ENCODE assay signal across 8 cellular contexts in the genomic region with DNA sequence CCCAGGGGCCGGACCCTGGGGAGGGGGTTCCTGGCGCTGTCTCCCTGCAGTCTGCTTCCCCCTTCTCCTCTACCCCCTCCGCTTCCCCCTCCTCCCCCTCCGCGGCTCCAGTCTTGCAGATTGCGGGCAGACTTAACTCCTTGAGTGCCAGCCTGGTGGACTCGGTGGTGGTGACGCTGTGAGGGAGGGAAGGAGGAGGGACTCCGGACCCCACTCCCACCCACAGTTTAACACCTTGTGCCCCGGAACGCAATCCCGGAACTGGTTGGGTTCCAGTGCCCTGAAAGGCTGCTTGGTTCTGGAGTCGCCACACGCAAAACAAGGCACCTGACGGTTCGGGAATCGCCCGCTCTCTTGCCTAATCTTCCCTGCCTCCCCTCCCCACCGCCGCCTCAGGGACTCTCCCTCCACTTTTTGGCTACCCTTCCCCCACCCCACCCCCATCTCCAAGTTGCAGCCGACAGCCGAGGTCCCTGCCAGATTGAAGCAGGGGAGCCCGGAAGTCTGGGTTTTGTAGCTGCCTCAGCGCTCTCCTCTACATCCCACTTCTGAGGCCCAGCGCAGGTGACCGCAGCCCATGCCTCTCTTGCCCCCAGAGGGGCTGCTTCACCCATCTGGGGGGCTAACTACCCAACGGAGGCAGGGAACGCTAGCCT. TPM values are rescaled to one million over a fixed set of nuclear protein-coding genes. Genes with fewer than 3 reads are reported as not detected.
DNase-seq lines count a peak whose midpoint lies in the region; ATAC-seq and TF ChIP-seq lines count a peak whose summit lies in the region.

No MANE protein-coding gene starts in this region.

- intact Hi-C loops in activated CD4-positive, alpha-beta memory T cell treated with anti-CD3 and anti-CD28 coated beads for 36 hours (cut with micrococcal nuclease) = loop anchor here (1.0 to 5.0 kb wide), 8 partner anchors 11 to 239 kb away; a partner anchor contains a TSS
- intact Hi-C loops in lower lobe of right lung (cut with DNase I) = no loop called here

- peak overlapping the region; percentile 95 for H3K27ac Mint-ChIP-seq in activated CD4-positive, alpha-beta memory T cell treated with anti-CD3 and anti-CD28 coated beads for 36 hours

- peak overlapping the region; percentile 94 for H3K27ac ChIP-seq in lower lobe of right lung

- DNase-seq in AG04449 (ENCODE audit: low read depth, low spot score) (no peak), H4 (ENCODE audit: low spot score) (peak; percentile 93), NCI-H82 (lab: John Stamatoyannopoulos, UW) (peak; percentile 85), lower lobe of right lung (peak; percentile 89), HuH-7 (ENCODE audit: low spot score) (no peak)
- peak; percentile 87 for DNase-seq in activated CD4-positive, alpha-beta memory T cell treated with anti-CD3 and anti-CD28 coated beads for 36 hours
- peak; percentile 75 for DNase-seq in effector CD8-positive, alpha-beta T cell (lab: John Stamatoyannopoulos, UW)
- DNase-seq in stimulated activated CD4-positive, alpha-beta T cell treated with anti-CD3 and anti-CD28 coated beads, TNF-alpha, amount 100 ng/mL, for 4 hours (ENCODE audit: low read depth in 3 of 3) = peak in 2 of 3 experiments; percentile 47 to 55

- H3K9me3 ChIP-seq in lower lobe of right lung = no peaks in the 10 kb centered on the region

- peaks cover 38% of the 10 kb centered on the region for H3K4me1 Mint-ChIP-seq in activated CD4-positive, alpha-beta memory T cell treated with anti-CD3 and anti-CD28 coated beads for 36 hours (ENCODE audit: low read depth)

- no peaks in the 10 kb centered on the region for H3K27me3 ChIP-seq in lower lobe of right lung (ENCODE audit: low read depth)

- CTCF ChIA-PET in AG04449 (lab: Yijun Ruan, JAX) = interaction anchor here (0.7 to 10.4 kb wide), 23 partner anchors 10 to 311 kb away, joined by 3 to 108 read pairs (median 6); a partner anchor contains a TSS
- CTCF ChIA-PET in activated CD4-positive, alpha-beta memory T cell treated with anti-CD3 and anti-CD28 coated beads for 36 hours (lab: Charles Lee) = interaction anchor here (0.7 to 9.9 kb wide), 27 partner anchors 10 to 321 kb away, joined by 3 to 311 read pairs (median 5); a partner anchor contains a TSS

- peak overlapping the region; percentile 94 for H3K4me3 Mint-ChIP-seq in activated CD4-positive, alpha-beta memory T cell treated with anti-CD3 and anti-CD28 coated beads for 36 hours

- H3K4me1 ChIP-seq in lower lobe of right lung = peaks cover 37% of the 10 kb centered on the region

- H3K36me3 Mint-ChIP-seq in activated CD4-positive, alpha-beta memory T cell treated with anti-CD3 and anti-CD28 coated beads for 36 hours = peaks cover under 1% of the 10 kb centered on the region

- H3K4me3 ChIP-seq in AG04449 (ENCODE audit: low read depth, low read length) = peak overlapping the region; percentile 72
- peak overlapping the region; percentile 96 for H3K4me3 ChIP-seq in lower lobe of right lung

- H3K9me3 Mint-ChIP-seq in activated CD4-positive, alpha-beta memory T cell treated with anti-CD3 and anti-CD28 coated beads for 36 hours = no peaks in the 10 kb centered on the region

- no peak for TF ChIP-seq CTCF in AG04449 (IDR thresholded peaks at IDR 0.05; ENCODE audit: insufficient read depth, low read length, missing control alignments)
- TF ChIP-seq CTCF in lower lobe of right lung (IDR thresholded peaks at IDR 0.05) = no peak

- POLR2A ChIA-PET in AG04449 (lab: Yijun Ruan, JAX) = interaction anchor here (0.6 to 3.5 kb wide), 5 partner anchors 17 to 172 kb away, joined by 3 to 43 read pairs (median 5); a partner anchor contains a TSS
- POLR2A ChIA-PET in activated CD4-positive, alpha-beta memory T cell treated with anti-CD3 and anti-CD28 coated beads for 36 hours (lab: Charles Lee) = interaction anchor here (0.7 to 3.6 kb wide), 6 partner anchors 10 to 140 kb away, joined by 3 to 37 read pairs (median 8); no protein-coding TSS in a partner anchor

- no peaks in the 10 kb centered on the region for H3K36me3 ChIP-seq in lower lobe of right lung

- no peaks in the 10 kb centered on the region for H3K27me3 Mint-ChIP-seq in activated CD4-positive, alpha-beta memory T cell treated with anti-CD3 and anti-CD28 coated beads for 36 hours

- peak; percentile 74 to 77 for ATAC-seq in lower lobe of right lung

RNA-seq across cellular contexts. Expression of a gene that starts 3.9 kb away (rescaled TPM):
- total RNA-seq in H4 (2014; rRNA removed; shearing (Covaris generic)) = 3.3 and 7.5 TPM in 2 replicates
- total RNA-seq in activated CD4-positive, alpha-beta memory T cell treated with anti-CD3 and anti-CD28 coated beads for 36 hours = 10 to 100 TPM; 28.2 to 31.8 TPM
- total RNA-seq in lower lobe of right lung = 48.9 TPM

RNA-seq across cellular contexts. Expression of a gene that starts 26.5 kb away (rescaled TPM):
- not detected in 2 replicates for total RNA-seq in H4 (2014; rRNA removed; shearing (Covaris generic))
- total RNA-seq in activated CD4-positive, alpha-beta memory T cell treated with anti-CD3 and anti-CD28 coated beads for 36 hours = not detected
- total RNA-seq in lower lobe of right lung = not detected

RNA-seq across cellular contexts. Expression of a gene that starts 41.9 kb away (rescaled TPM):
- total RNA-seq in H4 (2014; rRNA removed; shearing (Covaris generic)) = not detected in 2 replicates
- total RNA-seq in activated CD4-positive, alpha-beta memory T cell treated with anti-CD3 and anti-CD28 coated beads for 36 hours = not detected
- total RNA-seq in lower lobe of right lung = not detected

RNA-seq across cellular contexts. Expression of a gene that starts 45.9 kb away (rescaled TPM):
- total RNA-seq in H4 (2014; rRNA removed; shearing (Covaris generic)) = not detected in 2 replicates
- total RNA-seq in activated CD4-positive, alpha-beta memory T cell treated with anti-CD3 and anti-CD28 coated beads for 36 hours = 10 to 100 TPM; 28.0 to 28.3 TPM
- total RNA-seq in lower lobe of right lung = 0.09 TPM

Comparison
In these comparisons a context has a peak if more than half of its experiments do, and no peak if none do; other contexts are left out.
1. DNase-seq: peak in H4 (single experiment), NCI-H82 (single experiment), activated CD4-positive, alpha-beta memory T cell treated with anti-CD3 and anti-CD28 coated beads for 36 hours (single experiment), effector CD8-positive, alpha-beta T cell (single experiment), lower lobe of right lung (single experiment) and stimulated activated CD4-positive, alpha-beta T cell treated with anti-CD3 and anti-CD28 coated beads, TNF-alpha, amount 100 ng/mL, for 4 hours (2 of 3); none in AG04449 (single experiment) and HuH-7 (single experiment).